In genomic region chr2:168149431-168149830, GRCh38 we compare ENCODE assay signal across 1 cellular context.
TF ChIP-seq lines count a peak whose summit lies in the region.

No MANE protein-coding gene starts in this region.

TF ChIP-seq in HepG2, 621 proteins besides CTCF, POLR2A, EP300 and RAD21 (continued from another document and continues in another):
- TF ChIP-seq ZNF160 (CRISPR knock-in tag; IDR thresholded peaks at IDR 0.05): no peak
- TF ChIP-seq SALL1 (CRISPR knock-in tag; IDR thresholded peaks at IDR 0.05): peak; percentile 18; the same call in 1 of the 2 replicates
- no peak for TF ChIP-seq HMGA1 (CRISPR knock-in tag; conservative IDR thresholded peaks at IDR 0.05)
- peak; percentile 53; the same call in 1 of the 2 replicates for TF ChIP-seq HNF1A (IDR thresholded peaks at IDR 0.05; ENCODE audit: low read depth)
- TF ChIP-seq HNF1A (CRISPR knock-in tag; IDR thresholded peaks at IDR 0.05; ENCODE audit: borderline replicate concordance): no peak; the same call in 1 of the 2 replicates
- TF ChIP-seq TERF1 (CRISPR knock-in tag; IDR thresholded peaks at IDR 0.05): no peak
- TF ChIP-seq ZIK1 (CRISPR knock-in tag; IDR thresholded peaks at IDR 0.05; ENCODE audit: borderline replicate concordance, low read depth): no peak
- TF ChIP-seq ZNF234 (CRISPR knock-in tag; conservative IDR thresholded peaks at IDR 0.05): no peak
- no peak for TF ChIP-seq DR1 (CRISPR knock-in tag; IDR thresholded peaks at IDR 0.05)
- TF ChIP-seq THAP8 (CRISPR knock-in tag; IDR thresholded peaks at IDR 0.05; ENCODE audit: borderline replicate concordance): no peak
- TF ChIP-seq PHF21A (CRISPR knock-in tag; IDR thresholded peaks at IDR 0.05): peak; percentile 50; the same call in 1 of the 2 replicates
- TF ChIP-seq RNF219 (CRISPR knock-in tag; IDR thresholded peaks at IDR 0.05): no peak
- no peak for TF ChIP-seq SMC3 (IDR thresholded peaks at IDR 0.05; ENCODE audit: low read length)
- TF ChIP-seq FOXA3 (CRISPR knock-in tag; IDR thresholded peaks at IDR 0.05): peak; percentile 40; the same call in 1 of the 2 replicates
- no peak for TF ChIP-seq ZFP62 (CRISPR knock-in tag; IDR thresholded peaks at IDR 0.05)
- no peak for TF ChIP-seq MAX (IDR thresholded peaks at IDR 0.05)
- TF ChIP-seq ZNF24 (IDR thresholded peaks at IDR 0.05): 0 out of 2 replicates have a peak, but pooled peaks have one; percentile 16
- TF ChIP-seq KLF13 (CRISPR knock-in tag; IDR thresholded peaks at IDR 0.05): no peak
- no peak for TF ChIP-seq ZNF768 (CRISPR knock-in tag; IDR thresholded peaks at IDR 0.05)
- no peak for TF ChIP-seq ZNF816 (CRISPR knock-in tag; IDR thresholded peaks at IDR 0.05; ENCODE audit: borderline replicate concordance)
- TF ChIP-seq SP2 (CRISPR knock-in tag; IDR thresholded peaks at IDR 0.05): no peak
- no peak for TF ChIP-seq CCAR2 (optimal IDR thresholded peaks at IDR 0.05; ENCODE audit: low read depth, low read length)
- TF ChIP-seq ATF5 (CRISPR knock-in tag; IDR thresholded peaks at IDR 0.05; ENCODE audit: low read depth): no peak
- peak; percentile 56 for TF ChIP-seq NR2F6 (IDR thresholded peaks at IDR 0.05)
- peak; percentile 27; the same call in 1 of the 2 replicates for TF ChIP-seq NR2F6 (CRISPR knock-in tag; IDR thresholded peaks at IDR 0.05)
- no peak for TF ChIP-seq RXRA (CRISPR knock-in tag; IDR thresholded peaks at IDR 0.05)
- TF ChIP-seq ZNF788 (CRISPR knock-in tag; IDR thresholded peaks at IDR 0.05; ENCODE audit: borderline replicate concordance): no peak
- no peak for TF ChIP-seq NFAT5 (CRISPR knock-in tag; IDR thresholded peaks at IDR 0.05)
- peak; percentile 63; the same call in 1 of the 2 replicates for TF ChIP-seq ZMYM3 (CRISPR knock-in tag; IDR thresholded peaks at IDR 0.05)
- no peak for TF ChIP-seq CC2D1A (CRISPR knock-in tag; IDR thresholded peaks at IDR 0.05)
- no peak for TF ChIP-seq NCOA2 (CRISPR knock-in tag; IDR thresholded peaks at IDR 0.05)
- 0 out of 2 replicates have a peak, but pooled peaks have one; percentile 21 for TF ChIP-seq ZNF644 (CRISPR knock-in tag; IDR thresholded peaks at IDR 0.05; ENCODE audit: low read depth)
- TF ChIP-seq NKX3-1 (CRISPR knock-in tag; IDR thresholded peaks at IDR 0.05): no peak
- peak; percentile 78 for TF ChIP-seq HNF4G (IDR thresholded peaks at IDR 0.05; ENCODE audit: borderline replicate concordance, low read depth, low read length)
- TF ChIP-seq HNF4G (CRISPR knock-in tag; IDR thresholded peaks at IDR 0.05; ENCODE audit: borderline replicate concordance, low read depth): no peak
- no peak for TF ChIP-seq ZMAT5 (CRISPR knock-in tag; IDR thresholded peaks at IDR 0.05; ENCODE audit: borderline replicate concordance, low read depth)
- TF ChIP-seq ZSCAN21 (CRISPR knock-in tag; IDR thresholded peaks at IDR 0.05; ENCODE audit: borderline replicate concordance): no peak
- 0 out of 2 replicates have a peak, but pooled peaks have one; percentile 35 for TF ChIP-seq NCOR1 (IDR thresholded peaks at IDR 0.05; ENCODE audit: borderline replicate concordance, low read length)
- no peak for TF ChIP-seq ZNF235 (CRISPR knock-in tag; IDR thresholded peaks at IDR 0.05; ENCODE audit: borderline replicate concordance)
- TF ChIP-seq ZZZ3 (CRISPR knock-in tag; IDR thresholded peaks at IDR 0.05; ENCODE audit: borderline replicate concordance): no peak
- TF ChIP-seq ZNF790 (CRISPR knock-in tag; IDR thresholded peaks at IDR 0.05; ENCODE audit: borderline replicate concordance): no peak
- TF ChIP-seq ZNF30 (CRISPR knock-in tag; IDR thresholded peaks at IDR 0.05): no peak
- TF ChIP-seq PHB2 (IDR thresholded peaks at IDR 0.05; ENCODE audit: partially characterized antibody): no peak
- no peak for TF ChIP-seq SOX13 (IDR thresholded peaks at IDR 0.05)
- peak in 1 of 2 experiments; percentile 52; a peak in 1 of 4 replicates for TF ChIP-seq SOX13 (CRISPR knock-in tag; conservative IDR thresholded peaks at IDR 0.05 in 1 of 2, IDR thresholded peaks at IDR 0.05 in 1 of 2)
- no peak for TF ChIP-seq ZNF335 (CRISPR knock-in tag; IDR thresholded peaks at IDR 0.05)
- no peak for TF ChIP-seq FOXC1 (CRISPR knock-in tag; IDR thresholded peaks at IDR 0.05; ENCODE audit: borderline replicate concordance)
- TF ChIP-seq KDM6A (CRISPR knock-in tag; IDR thresholded peaks at IDR 0.05; ENCODE audit: low read depth): no peak
- no peak for TF ChIP-seq ZSCAN31 (CRISPR knock-in tag; IDR thresholded peaks at IDR 0.05; ENCODE audit: low read depth)
- TF ChIP-seq ZNF430 (CRISPR knock-in tag; IDR thresholded peaks at IDR 0.05): no peak
- no peak for TF ChIP-seq ZNF205 (CRISPR knock-in tag; IDR thresholded peaks at IDR 0.05)
- no peak for TF ChIP-seq KAT2B (IDR thresholded peaks at IDR 0.05; ENCODE audit: borderline replicate concordance, low read depth, low read length)
- no peak for TF ChIP-seq ZFP82 (CRISPR knock-in tag; IDR thresholded peaks at IDR 0.05; ENCODE audit: borderline replicate concordance)
- peak; percentile 33; the same call in 1 of the 2 replicates for TF ChIP-seq FOXP4 (CRISPR knock-in tag; IDR thresholded peaks at IDR 0.05)
- TF ChIP-seq ZNF562 (CRISPR knock-in tag; IDR thresholded peaks at IDR 0.05; ENCODE audit: borderline replicate concordance): no peak
- TF ChIP-seq SMAD1 (CRISPR knock-in tag; IDR thresholded peaks at IDR 0.05; ENCODE audit: borderline replicate concordance, low read depth): no peak
- no peak for TF ChIP-seq ZNF207 (IDR thresholded peaks at IDR 0.05; ENCODE audit: borderline replicate concordance)
- no peak for TF ChIP-seq ZNF496 (CRISPR knock-in tag; IDR thresholded peaks at IDR 0.05; ENCODE audit: insufficient replicate concordance)
